24 cellular contexts compared by ENCODE assay signal in genomic region chr2:122445003-122445402, GRCh38.
"Had no signal": no experiment of that assay in that cellular context is flagged by ENCODE, and none has a peak within 500 bp of the region (broad histone marks: within the 10 kb centered on the region; RNA-seq: fewer than 3 reads in every experiment).

No MANE protein-coding gene starts in this region.

- H3K9me3 ChIP-seq: suprapubic skin, testis, thoracic aorta, thyroid gland, tibial artery, upper lobe of left lung, upper lobe of right lung, uterus, vagina had no signal

- DNase-seq: stimulated activated CD4-positive, alpha-beta T cell treated with anti-CD3 and anti-CD28 coated beads, Interleukin-2, amount 100 ng/mL, for 48 hours; stimulated activated CD4-positive, alpha-beta T cell treated with anti-CD3 and anti-CD28 coated beads, Interleukin-4, amount 100 ng/mL, for 1 hour; stimulated activated CD4-positive, alpha-beta T cell treated with anti-CD3 and anti-CD28 coated beads, Interleukin-4, amount 100 ng/mL, for 24 hours; stimulated activated CD4-positive, alpha-beta T cell treated with anti-CD3 and anti-CD28 coated beads, Interleukin-4, amount 100 ng/mL, for 4 hours; stimulated activated CD8-positive, alpha-beta memory T cell treated with anti-CD3 and anti-CD28 coated beads, Interleukin-4, amount 100 ng/mL, for 48 hours; stimulated activated naive B cell treated with anti-CD40 and anti-IgM and Interleukin-4, amounts not matched to agents 10 μg/mL and 1 μg/mL and 100 μg/mL, for 72 hours; stimulated activated naive CD4-positive, alpha-beta T cell; stimulated activated naive CD4-positive, alpha-beta T cell treated with Interleukin-2 at 50 U/mL for 16 hours; stimulated activated naive CD8-positive, alpha-beta T cell treated with anti-CD3 and anti-CD28 coated beads, Interleukin-15, amount 100 ng/mL, for 72 hours; stimulated activated naive CD8-positive, alpha-beta T cell treated with anti-CD3 and anti-CD28 coated beads, Interleukin-15, Interleukin-2, amounts not matched to agents 100 U/mL and 50 U/mL, for 24 hours; stomach; substantia nigra; testis; thyroid gland; tibial artery; transverse colon; trophoblast cell; upper lobe of left lung; upper lobe of right lung; uterus had no signal

- H3K36me3 ChIP-seq: stomach, suprapubic skin, thoracic aorta, thyroid gland, tibial artery, tibial nerve, transverse colon, upper lobe of left lung, upper lobe of right lung, uterus, vagina had no signal

- H3K27me3 ChIP-seq: stomach, suprapubic skin, testis, thyroid gland, tibial artery, tibial nerve, transverse colon, upper lobe of left lung, upper lobe of right lung, uterus, vagina had no signal

- H3K27ac ChIP-seq: stomach, suprapubic skin, testis, thoracic aorta, thyroid gland, tibial artery, tibial nerve, transverse colon, upper lobe of left lung, upper lobe of right lung, uterus, vagina had no signal

- H3K4me3 ChIP-seq: stomach, suprapubic skin, testis, thoracic aorta, thyroid gland, tibial artery, tibial nerve, transverse colon, upper lobe of left lung, upper lobe of right lung, uterus, vagina had no signal

- H3K4me1 ChIP-seq: stomach, suprapubic skin, testis, thyroid gland, tibial artery, tibial nerve, transverse colon, upper lobe of left lung, upper lobe of right lung, uterus, vagina had no signal
